In the genomic region with DNA sequence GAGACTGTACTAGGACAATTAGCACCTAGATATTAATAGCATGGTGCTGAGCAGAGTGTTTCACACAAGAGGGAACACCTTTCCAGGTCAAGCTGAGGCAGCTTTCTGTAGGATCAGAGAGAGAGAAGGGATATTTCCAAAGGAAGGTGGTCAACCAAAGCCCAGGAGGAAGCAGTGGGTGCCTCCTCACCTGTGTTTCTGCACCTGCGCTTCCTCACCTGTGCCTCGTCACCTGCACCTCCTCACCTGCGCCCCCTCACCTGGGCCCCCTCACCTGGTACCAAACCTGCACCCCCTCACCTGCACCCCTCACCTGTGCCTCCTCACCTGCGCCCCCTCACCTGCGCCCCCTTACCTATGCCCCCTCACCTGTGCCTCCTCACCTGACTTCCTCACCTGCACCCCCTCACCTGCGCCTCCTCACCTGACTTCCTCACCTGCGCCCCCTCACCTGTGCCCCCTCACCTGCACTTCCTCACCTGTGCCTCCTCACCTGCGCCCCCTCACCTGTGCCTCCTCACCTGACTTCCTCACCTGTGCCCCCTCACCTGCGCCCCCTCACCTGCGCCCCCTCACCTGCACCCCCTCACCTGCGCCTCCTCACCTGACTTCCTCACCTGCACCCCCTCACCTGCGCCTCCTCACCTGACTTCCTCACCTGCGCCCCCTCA, we compare ENCODE assay signal across 25 cellular contexts.
"Had no signal": no experiment of that assay in that cellular context is flagged by ENCODE, and none has a peak within 500 bp of the region (broad histone marks: within the 10 kb centered on the region; RNA-seq: fewer than 3 reads in every experiment).

No MANE protein-coding gene starts in this region.

- H3K36me3 Mint-ChIP-seq: activated CD4-positive, alpha-beta memory T cell treated with anti-CD3 and anti-CD28 coated beads for 36 hours; activated naive CD4-positive, alpha-beta T cell treated with anti-CD3 and anti-CD28 coated beads, Interleukin-2, amount 10 ng/mL, durations not matched to agents 7 days and 5 days; brain; immature natural killer cell; mesothelial cell of epicardium; naive thymus-derived CD8-positive, alpha-beta T cell had no signal

- H3K4me3 Mint-ChIP-seq: activated B cell treated with CpG ODN at 0.5 μM for 24 hours; activated CD4-positive, alpha-beta memory T cell treated with anti-CD3 and anti-CD28 coated beads for 36 hours; activated naive CD4-positive, alpha-beta T cell treated with anti-CD3 and anti-CD28 coated beads, Interleukin-2, amount 10 ng/mL, durations not matched to agents 7 days and 5 days; immature natural killer cell; mesothelial cell of epicardium; naive thymus-derived CD8-positive, alpha-beta T cell had no signal

- H3K27ac Mint-ChIP-seq: activated B cell treated with CpG ODN at 0.5 μM for 24 hours; activated CD4-positive, alpha-beta memory T cell treated with anti-CD3 and anti-CD28 coated beads for 36 hours; activated naive CD4-positive, alpha-beta T cell treated with anti-CD3 and anti-CD28 coated beads, Interleukin-2, amount 10 ng/mL, durations not matched to agents 7 days and 5 days; mesothelial cell of epicardium had no signal

- H3K36me3 ChIP-seq: esophagus muscularis mucosa, left lung, neutrophil, ovary, right atrium auricular region had no signal

- H3K27me3 Mint-ChIP-seq: activated B cell treated with CpG ODN at 0.5 μM for 24 hours; activated CD4-positive, alpha-beta memory T cell treated with anti-CD3 and anti-CD28 coated beads for 36 hours had no signal

- H3K4me1 Mint-ChIP-seq: activated B cell treated with CpG ODN at 0.5 μM for 24 hours; activated naive CD4-positive, alpha-beta T cell treated with anti-CD3 and anti-CD28 coated beads, Interleukin-2, amount 10 ng/mL, durations not matched to agents 7 days and 5 days; brain; immature natural killer cell; mesothelial cell of epicardium; naive thymus-derived CD8-positive, alpha-beta T cell had no signal

- H3K27me3 ChIP-seq: esophagus muscularis mucosa, hepatocyte, left lung, neutrophil, ovary, right atrium auricular region had no signal

- H3K4me3 ChIP-seq: esophagus muscularis mucosa, hepatocyte, left lung, ovary, psoas muscle, right atrium auricular region had no signal

- H3K9me3 ChIP-seq: esophagus muscularis mucosa, left lung, neutrophil, ovary, psoas muscle, right atrium auricular region had no signal

- ATAC-seq: left lung; naive thymus-derived CD8-positive, alpha-beta T cell; psoas muscle had no signal

- H3K9me3 Mint-ChIP-seq: activated B cell treated with CpG ODN at 0.5 μM for 24 hours; activated CD4-positive, alpha-beta memory T cell treated with anti-CD3 and anti-CD28 coated beads for 36 hours; immature natural killer cell; mesothelial cell of epicardium; naive thymus-derived CD8-positive, alpha-beta T cell had no signal

- H3K27ac ChIP-seq: esophagus muscularis mucosa, hepatocyte, left lung, neutrophil, ovary, psoas muscle, right atrium auricular region had no signal

- FAIRE-seq: frontal cortex had no signal

- DNase-seq: activated B cell treated with CpG ODN at 0.5 μM for 24 hours; activated CD4-positive, alpha-beta memory T cell treated with anti-CD3 and anti-CD28 coated beads for 36 hours; activated CD4-positive, alpha-beta T cell treated with anti-CD3 and anti-CD28 coated beads for 4 hours; activated naive CD4-positive, alpha-beta T cell treated with anti-CD3 and anti-CD28 coated beads, Interleukin-2, amount 10 ng/mL, durations not matched to agents 7 days and 5 days; anterior cingulate cortex; caudate nucleus; dermis blood vessel endothelial cell; effector CD8-positive, alpha-beta T cell; glutamatergic neuron; immature natural killer cell; kidney glomerular epithelial cell; left lung; mammary epithelial cell; naive thymus-derived CD8-positive, alpha-beta T cell; ovary; psoas muscle; stimulated activated CD4-positive, alpha-beta T cell treated with anti-CD3 and anti-CD28 coated beads, Interleukin-12 subunit alpha, Interleukin-12 subunit beta, amount 100 ng/mL, for 4 hours; trophoblast cell had no signal

- H3K4me1 ChIP-seq: esophagus muscularis mucosa, left lung, psoas muscle, right atrium auricular region had no signal
